Comparison of ENCODE assay signal across 10 cellular contexts in the genomic region with DNA sequence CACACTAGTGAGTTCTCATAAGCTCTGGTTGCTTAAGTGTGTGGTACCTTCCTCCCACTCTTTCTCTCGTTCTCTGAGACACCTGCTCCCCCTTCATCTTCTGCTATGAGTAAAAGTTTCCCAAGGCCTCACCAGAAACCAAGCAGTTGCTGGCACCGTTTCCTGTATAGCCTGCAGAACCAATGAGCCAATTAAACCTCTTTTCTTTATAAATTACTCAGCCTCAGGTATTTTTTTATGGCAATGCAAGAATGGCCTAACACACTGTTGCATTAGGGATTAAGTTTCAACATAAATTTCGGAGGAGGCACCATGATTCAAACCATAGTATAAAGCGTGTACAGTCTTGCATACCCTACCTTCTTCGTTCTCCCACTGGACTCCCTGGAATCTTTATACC.
"Had no signal": no experiment of that assay in that cellular context is flagged by ENCODE, and none has a peak within 500 bp of the region (broad histone marks: within the 10 kb centered on the region; RNA-seq: fewer than 3 reads in every experiment).

No MANE protein-coding gene starts in this region.

- H3K4me3 Mint-ChIP-seq: neural crest cell had no signal

- DNase-seq: activated effector memory CD4-positive, alpha-beta T cell treated with anti-CD3 and anti-CD28 coated beads, Interleukin-2, amount 50 U/mL, for 16 hours; effector CD4-positive, alpha-beta T cell; kidney; left ventricle myocardium inferior; sigmoid colon; stomach; T1000; thyroid gland had no signal

- H3K4me1 Mint-ChIP-seq: neural crest cell had no signal

- H3K4me3 ChIP-seq: coronary artery, left ventricle myocardium inferior, sigmoid colon, stomach, thyroid gland had no signal
